Comparison of ENCODE assay signal across 35 cellular contexts in genomic region chr4:26707342-26707741, GRCh38.
"Had no signal": no experiment of that assay in that cellular context is flagged by ENCODE, and none has a peak within 500 bp of the region (broad histone marks: within the 10 kb centered on the region; RNA-seq: fewer than 3 reads in every experiment).

No MANE protein-coding gene starts in this region.

- H3K27me3 ChIP-seq: MG63 had no signal

- H3K27ac ChIP-seq: KMS-11 had no signal

- H3K4me3 ChIP-seq: MG63 had no signal

- H3K36me3 ChIP-seq: MG63 had no signal

- H3K9ac ChIP-seq: KMS-11 had no signal

- H3K4me2 ChIP-seq: KMS-11 had no signal

- DNase-seq: Kasumi-1, MG63, MM.1S, MV-4-11, NCI-H1048, NCI-H1092, NCI-H1092 treated with DMSO at 0.1 percent for 48 hours, NCI-H1105, NCI-H1105 treated with DMSO at 0.1 percent for 48 hours, NCI-H1417, NCI-H1417 treated with DMSO at 0.1 percent for 48 hours, NCI-H1436, NCI-H1436 treated with DMSO at 0.1 percent for 48 hours, NCI-H146, NCI-H1694, NCI-H1694 treated with DMSO at 0.1 percent for 48 hours, NCI-H187, NCI-H187 treated with DMSO at 0.1 percent for 48 hours, NCI-H1930, NCI-H2029, NCI-H2029 treated with DMSO at 0.1 percent for 48 hours, NCI-H2081, NCI-H2081 treated with DMSO at 0.1 percent for 48 hours, NCI-H2107, NCI-H2171, NCI-H2171 treated with DMSO at 0.1 percent for 48 hours, NCI-H2227 treated with DMSO at 0.1 percent for 48 hours, NCI-H226, NCI-H345, NCI-H446, NCI-H446 treated with DMSO at 0.1 percent for 48 hours, NCI-H510A, NCI-H510A treated with DMSO at 0.1 percent for 48 hours, NCI-H524 had no signal
